30 cellular contexts compared by ENCODE assay signal in the genomic region with DNA sequence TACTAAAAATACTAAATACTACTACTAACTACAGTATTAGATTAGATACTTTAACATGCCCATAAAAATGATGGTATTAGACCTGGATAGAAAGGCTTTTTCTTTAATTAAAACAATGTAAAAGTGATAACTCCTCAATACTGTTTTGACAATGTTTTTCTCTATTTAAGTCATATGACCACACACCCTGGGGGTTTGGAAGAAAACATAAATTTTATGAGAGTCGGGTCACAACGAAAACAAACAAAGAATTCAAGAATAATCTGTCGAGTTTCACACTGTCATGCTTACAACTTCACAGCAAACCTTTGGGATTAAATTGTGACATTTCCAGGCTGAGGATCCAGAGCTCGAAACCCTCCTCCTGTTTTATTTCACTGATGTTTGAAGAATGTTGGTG.
"Had no signal": no experiment of that assay in that cellular context is flagged by ENCODE, and none has a peak within 500 bp of the region (broad histone marks: within the 10 kb centered on the region; RNA-seq: fewer than 3 reads in every experiment).

No MANE protein-coding gene starts in this region.

- H3K27me3 ChIP-seq: body of pancreas, esophagus muscularis mucosa, foreskin keratinocyte, gastroesophageal sphincter had no signal

- H3K27me3 Mint-ChIP-seq: activated CD8-positive, alpha-beta T cell treated with anti-CD3 and anti-CD28 coated beads for 36 hours; activated naive CD8-positive, alpha-beta T cell had no signal

- H3K9me3 Mint-ChIP-seq: activated B cell treated with CpG ODN at 0.5 μM for 24 hours; activated CD8-positive, alpha-beta T cell treated with anti-CD3 and anti-CD28 coated beads for 36 hours; activated T-cell treated with anti-CD3 and anti-CD28 coated beads, Interleukin-2, amount 50 U/mL, for 4 hours; activated T-helper 17 cell treated with anti-CD3 and anti-CD28 coated beads, Interleukin-2, amount 50 U/mL, for 72 hours; effector memory CD8-positive, alpha-beta T cell; T-helper 2 cell treated with Interferon-gamma antibody and Interleukin-4, amounts not matched to agents 5 μg/mL and 100 μg/mL, for 36 hours had no signal

- H3K36me3 ChIP-seq: esophagus muscularis mucosa, gastroesophageal sphincter, WERI-Rb-1 had no signal

- H3K27ac Mint-ChIP-seq: activated B cell treated with CpG ODN at 0.5 μM for 24 hours; activated CD8-positive, alpha-beta T cell treated with anti-CD3 and anti-CD28 coated beads for 36 hours; activated naive CD8-positive, alpha-beta T cell; activated T-helper 17 cell treated with anti-CD3 and anti-CD28 coated beads, Interleukin-2, amount 50 U/mL, for 72 hours; effector memory CD8-positive, alpha-beta T cell; T-helper 17 cell; T-helper 2 cell treated with Interferon-gamma antibody and Interleukin-4, amounts not matched to agents 5 μg/mL and 100 μg/mL, for 36 hours had no signal

- H3K9me3 ChIP-seq: body of pancreas, esophagus muscularis mucosa, gastroesophageal sphincter had no signal

- H3K36me3 Mint-ChIP-seq: activated naive CD8-positive, alpha-beta T cell had no signal

- H3K4me3 ChIP-seq: body of pancreas, esophagus muscularis mucosa, gastroesophageal sphincter had no signal

- H3K27ac ChIP-seq: body of pancreas, esophagus muscularis mucosa, foreskin keratinocyte, gastroesophageal sphincter, WERI-Rb-1 had no signal

- H3K4me3 Mint-ChIP-seq: activated B cell treated with CpG ODN at 0.5 μM for 24 hours; activated CD8-positive, alpha-beta T cell treated with anti-CD3 and anti-CD28 coated beads for 36 hours; activated naive CD8-positive, alpha-beta T cell; activated T-cell treated with anti-CD3 and anti-CD28 coated beads, Interleukin-2, amount 50 U/mL, for 4 hours; activated T-helper 17 cell treated with anti-CD3 and anti-CD28 coated beads, Interleukin-2, amount 50 U/mL, for 72 hours; effector memory CD8-positive, alpha-beta T cell; T-helper 17 cell; T-helper 2 cell treated with Interferon-gamma antibody and Interleukin-4, amounts not matched to agents 5 μg/mL and 100 μg/mL, for 36 hours had no signal

- DNase-seq: activated B cell treated with CpG ODN at 0.5 μM for 24 hours; activated CD4-positive, alpha-beta T cell treated with anti-CD3 and anti-CD28 coated beads for 48 hours; activated CD4-positive, alpha-beta T cell treated with anti-CD3 and anti-CD28 coated beads, Interleukin-2, amount 50 U/mL, for 1 hour; activated CD4-positive, alpha-beta T cell treated with anti-CD3 and anti-CD28 coated beads, Interleukin-2, amount 50 U/mL, for 48 hours; activated CD8-positive, alpha-beta memory T cell treated with anti-CD3 and anti-CD28 coated beads for 24 hours; activated CD8-positive, alpha-beta T cell treated with anti-CD3 and anti-CD28 coated beads for 36 hours; activated effector memory CD4-positive, alpha-beta T cell treated with Interleukin-2 at 50 U/mL for 16 hours; activated gamma-delta T cell treated with Interleukin-2 at 50 U/mL for 16 hours; activated naive CD4-positive, alpha-beta T cell treated with anti-CD3 and anti-CD28 coated beads, Interleukin-2, amount 50 U/mL, for 16 hours; activated naive CD4-positive, alpha-beta T cell treated with Interleukin-2 at 50 U/mL for 16 hours; activated T-cell treated with anti-CD3 and anti-CD28 coated beads, Interleukin-2, amount 50 U/mL, for 4 hours; amniotic stem cell; anterior cingulate cortex; body of pancreas; caudate nucleus; cortex of kidney; dermis blood vessel endothelial cell; effector CD4-positive, alpha-beta T cell; effector memory CD8-positive, alpha-beta T cell; foreskin keratinocyte; T-helper 1 cell; T-helper 17 cell; T1000; WERI-Rb-1 had no signal

- ATAC-seq: activated CD4-positive, CD25-positive, alpha-beta regulatory T cell treated with anti-CD3 and anti-CD28 coated beads, Interleukin-2, amount 50 U/mL, for 24 hours; activated CD8-positive, alpha-beta T cell treated with anti-CD3 and anti-CD28 coated beads for 36 hours; activated T-cell treated with anti-CD3 and anti-CD28 coated beads, Interleukin-2, amount 50 U/mL, for 4 hours; activated T-helper 17 cell treated with anti-CD3 and anti-CD28 coated beads, Interleukin-2, amount 50 U/mL, for 72 hours; body of pancreas; effector memory CD8-positive, alpha-beta T cell; foreskin keratinocyte; gastroesophageal sphincter; T-helper 17 cell had no signal

- H3K4me1 Mint-ChIP-seq: activated B cell treated with CpG ODN at 0.5 μM for 24 hours; activated T-helper 17 cell treated with anti-CD3 and anti-CD28 coated beads, Interleukin-2, amount 50 U/mL, for 72 hours; T-helper 17 cell had no signal

- H3K4me1 ChIP-seq: body of pancreas, esophagus muscularis mucosa, foreskin keratinocyte, gastroesophageal sphincter had no signal
